1 cellular context compared by ENCODE assay signal in the genomic region with DNA sequence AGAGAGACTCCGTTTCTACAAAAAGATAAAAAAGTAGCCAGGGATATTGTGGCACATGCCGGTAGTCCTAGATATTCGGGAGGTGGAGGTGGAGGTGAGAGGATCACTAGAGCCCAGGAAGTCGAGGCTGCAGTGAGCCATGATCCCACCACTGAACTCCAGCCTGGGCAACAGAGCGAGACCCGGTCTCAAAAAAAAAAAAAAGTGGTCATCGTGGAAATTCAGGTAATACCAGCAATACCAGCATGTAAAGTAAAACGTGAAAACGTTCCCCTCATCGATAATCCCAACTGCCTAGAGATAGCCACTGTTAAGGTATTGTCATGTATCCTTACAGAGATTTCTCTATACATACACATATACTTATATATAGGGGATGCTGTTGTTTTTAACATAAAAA.
A peak's percentile ranks its signal among the peaks of the same experiment; 100 is the strongest.
TF ChIP-seq lines count a peak whose summit lies in the region.

No MANE protein-coding gene starts in this region.

TF ChIP-seq in GM12878, 131 proteins besides CTCF, POLR2A, EP300 and RAD21:
- TF ChIP-seq, protein P1, sequence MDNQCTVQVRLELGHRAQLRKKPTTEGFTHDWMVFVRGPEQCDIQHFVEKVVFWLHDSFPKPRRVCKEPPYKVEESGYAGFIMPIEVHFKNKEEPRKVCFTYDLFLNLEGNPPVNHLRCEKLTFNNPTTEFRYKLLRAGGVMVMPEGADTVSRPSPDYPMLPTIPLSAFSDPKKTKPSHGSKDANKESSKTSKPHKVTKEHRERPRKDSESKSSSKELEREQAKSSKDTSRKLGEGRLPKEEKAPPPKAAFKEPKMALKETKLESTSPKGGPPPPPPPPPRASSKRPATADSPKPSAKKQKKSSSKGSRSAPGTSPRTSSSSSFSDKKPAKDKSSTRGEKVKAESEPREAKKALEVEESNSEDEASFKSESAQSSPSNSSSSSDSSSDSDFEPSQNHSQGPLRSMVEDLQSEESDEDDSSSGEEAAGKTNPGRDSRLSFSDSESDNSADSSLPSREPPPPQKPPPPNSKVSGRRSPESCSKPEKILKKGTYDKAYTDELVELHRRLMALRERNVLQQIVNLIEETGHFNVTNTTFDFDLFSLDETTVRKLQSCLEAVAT (IDR thresholded peaks at IDR 0.05): peak; percentile 90
- no peak for TF ChIP-seq CBFB (IDR thresholded peaks at IDR 0.05; ENCODE audit: low read depth)
TF ChIP-seq in GM12878: peak in this region for 1.
